In genomic region chr6:42104807-42105713, GRCh38 we compare ENCODE assay signal across 1 cellular context.
TF ChIP-seq lines count a peak whose summit lies in the region.

No MANE protein-coding gene starts in this region.

TF ChIP-seq in GM12878, 131 proteins besides CTCF, POLR2A, EP300 and RAD21:
- TF ChIP-seq BRCA1 (IDR thresholded peaks at IDR 0.05; ENCODE audit: low read depth, low read length) (no peak), NBN (IDR thresholded peaks at IDR 0.05) (no peak), SMARCA5 (IDR thresholded peaks at IDR 0.05) (no peak), TARDBP (IDR thresholded peaks at IDR 0.05; ENCODE audit: borderline replicate concordance) (no peak), REST (IDR thresholded peaks at IDR 0.05; ENCODE audit: low read depth, low read length) (no peak)
